Comparison of ENCODE assay signal across 1 cellular context in genomic region chr5:116681334-116682013, GRCh38.
A peak's percentile ranks its signal among the peaks of the same experiment; 100 is the strongest.
TF ChIP-seq lines count a peak whose summit lies in the region.

No MANE protein-coding gene starts in this region.

TF ChIP-seq in GM12878, 131 proteins besides CTCF, POLR2A, EP300 and RAD21 (continued from another document and continues in another):
- TF ChIP-seq PAX5 (IDR thresholded peaks at IDR 0.05; ENCODE audit: borderline replicate concordance, low read depth, low read length) (no peak), CBX3 (IDR thresholded peaks at IDR 0.05; ENCODE audit: borderline replicate concordance, low read depth) (no peak), BACH1 (IDR thresholded peaks at IDR 0.05; ENCODE audit: borderline replicate concordance) (no peak), DPF2 (IDR thresholded peaks at IDR 0.05) (peak; percentile 55), FOS (IDR thresholded peaks at IDR 0.05; ENCODE audit: borderline replicate concordance, extremely low read depth, insufficient read length) (no peak), EED (IDR thresholded peaks at IDR 0.05; ENCODE audit: low read depth) (peak; percentile 90), ZNF592 (IDR thresholded peaks at IDR 0.05) (peak; percentile 90), ATF7 (IDR thresholded peaks at IDR 0.05; ENCODE audit: low read depth) (peak; percentile 78), BRCA1 (IDR thresholded peaks at IDR 0.05; ENCODE audit: low read depth, low read length) (no peak), CREM (IDR thresholded peaks at IDR 0.05; ENCODE audit: low read depth) (peak; percentile 45; the same call in 1 of the 2 replicates), IRF4 (IDR thresholded peaks at IDR 0.05; ENCODE audit: low read depth, low read length) (0 out of 2 replicates have a peak, but pooled peaks have one; percentile 36), HCFC1 (IDR thresholded peaks at IDR 0.05; ENCODE audit: low read length) (no peak), CHD2 (IDR thresholded peaks at IDR 0.05; ENCODE audit: borderline replicate concordance, low read depth, low read length) (0 out of 2 replicates have a peak, but pooled peaks have one; percentile 58), ZZZ3 (IDR thresholded peaks at IDR 0.05; ENCODE audit: control insufficient read depth, insufficient read length, low read depth) (no peak), YY1 (IDR thresholded peaks at IDR 0.05; ENCODE audit: low read depth, low read length) (0 out of 2 replicates have a peak, but pooled peaks have one; percentile 11), ZNF687 (IDR thresholded peaks at IDR 0.05) (peak; percentile 96), MAX (IDR thresholded peaks at IDR 0.05; ENCODE audit: low read depth, low read length) (peak; percentile 8; the same call in 1 of the 2 replicates), PKNOX1 (IDR thresholded peaks at IDR 0.05) (peak; percentile 60), JUNB (IDR thresholded peaks at IDR 0.05) (peak; percentile 56), FOXM1 (IDR thresholded peaks at IDR 0.05; ENCODE audit: low read depth, low read length) (peak; percentile 38; the same call in 1 of the 2 replicates), WRNIP1 (IDR thresholded peaks at IDR 0.05; ENCODE audit: borderline replicate concordance, low read depth, low read length) (no peak), ATF2 (IDR thresholded peaks at IDR 0.05; ENCODE audit: low read length) (peak; percentile 66), IKZF2 (IDR thresholded peaks at IDR 0.05) (peak; percentile 92 to 94), ZBTB11 (CRISPR knock-in tag; IDR thresholded peaks at IDR 0.05) (no peak), RAD51 (IDR thresholded peaks at IDR 0.05) (peak; percentile 91), ESRRA (IDR thresholded peaks at IDR 0.05; ENCODE audit: low read length) (no peak), MLLT1 (IDR thresholded peaks at IDR 0.05) (peak; percentile 73), ZBTB33 (IDR thresholded peaks at IDR 0.05) (no peak), CEBPZ (IDR thresholded peaks at IDR 0.05; ENCODE audit: low read depth, low read length) (no peak), NBN (IDR thresholded peaks at IDR 0.05) (peak; percentile 78; the same call in 1 of the 2 replicates), KAT2A (conservative IDR thresholded peaks at IDR 0.05; ENCODE audit: control insufficient read depth, low read depth, low read length) (no peak), MTA3 (IDR thresholded peaks at IDR 0.05; ENCODE audit: borderline replicate concordance, low read length) (no peak), STAT3 (IDR thresholded peaks at IDR 0.05; ENCODE audit: low read depth, low read length) (peak; percentile 74; the same call in 1 of the 2 replicates)
